12 cellular contexts compared by ENCODE assay signal in genomic region chr5:132073231-132074013, GRCh38. TPM values are rescaled to one million over a fixed set of nuclear protein-coding genes. Genes with fewer than 3 reads are reported as not detected.
DNase-seq lines count a peak whose midpoint lies in the region; ATAC-seq, FAIRE-seq and TF ChIP-seq lines count a peak whose summit lies in the region.
"Had no signal": no experiment of that assay in that cellular context is flagged by ENCODE, and none has a peak within 500 bp of the region (broad histone marks: within the 10 kb centered on the region; RNA-seq: fewer than 3 reads in every experiment).

TSS of gene CSF2 (plus strand) at chr5:132073789. CDS start at chr5:132073824, 35 bp downstream.

- intact Hi-C loops in HCT116 (cut with micrococcal nuclease) (no loop called here), kidney (cut with DNase I) (no loop called here)

- TF ChIP-seq CTCF in HCT116 (IDR thresholded peaks at IDR 0.05 in 2 of 3, conservative IDR thresholded peaks at IDR 0.05 in 1 of 3; ENCODE audit: borderline replicate concordance in 1 of 3, insufficient read depth in 1 of 3, low read depth in 2 of 3, low read length in 2 of 3) (no peak), kidney (IDR thresholded peaks at IDR 0.05; ENCODE audit: borderline replicate concordance, extremely low read depth, insufficient read depth) (no peak)

- TF ChIP-seq RAD21 in HCT116 (IDR thresholded peaks at IDR 0.05; ENCODE audit: low read depth), result no peak

- H2AFZ ChIP-seq in ACC112 (ENCODE audit: low read length, unreplicated experiment) (no peak within 1 kb of the TSS), HCT116 (ENCODE audit: low read depth, low read length, poor library complexity, severe bottlenecking) (peak within 1 kb of the TSS; percentile 9)

- BruUV-seq in HCT116 (replicated peaks; lab: Mats Ljungman, UMichigan), result no TSS peak

- TF ChIP-seq POLR2A in HCT116 (IDR thresholded peaks at IDR 0.05; ENCODE audit: borderline replicate concordance, extremely low read depth, insufficient read depth, insufficient read length), result no peak

- POLR2A ChIA-PET in HCT116 (lab: Charles Lee), result no interaction called here

- H3K9me3 ChIP-seq in HCT116 (ENCODE audit: control insufficient read depth in 1 of 2, insufficient read depth in 1 of 2, low read depth in 1 of 2, low read length in 2 of 2) (no peaks in the 10 kb centered on the region), kidney (ENCODE audit: control insufficient read depth in 1 of 2, low read length in 2 of 2) (no peaks in the 10 kb centered on the region)

- peak within 1 kb of the TSS; percentile 52 for H3K27ac ChIP-seq in ACC112 (ENCODE audit: low read depth, low read length)
- H3K27ac ChIP-seq in HCT116 (ENCODE audit: low read depth, low read length), result no peak within 1 kb of the TSS; the same call in 1 of the 2 replicates
- H3K27ac ChIP-seq in kidney (ENCODE audit: low read depth in 2 of 2, low read length in 2 of 2), result no peak within 1 kb of the TSS

- H3K4me1 ChIP-seq in ACC112 (ENCODE audit: control insufficient read depth, insufficient read depth, low read length, unreplicated experiment) (peaks cover 32% of the 10 kb centered on the region), HCT116 (ENCODE audit: control insufficient read depth in 1 of 2, insufficient read depth in 2 of 2, low read length in 2 of 2) (peaks cover 16 to 29% of the 10 kb centered on the region in 2 experiments), kidney (ENCODE audit: control insufficient read depth in 1 of 2, insufficient read depth in 1 of 2, low read depth in 1 of 2, low read length in 2 of 2) (no peaks in the 10 kb centered on the region)

- no peaks in the 10 kb centered on the region for H4K20me1 ChIP-seq in HCT116 (ENCODE audit: insufficient read depth)

- H3K4me2 ChIP-seq in HCT116 (ENCODE audit: low read length), result peak within 1 kb of the TSS; percentile 62

- H3K79me2 ChIP-seq in ACC112 (ENCODE audit: control insufficient read depth, insufficient read depth, low read length, unreplicated experiment) (no peaks in the 10 kb centered on the region), HCT116 (ENCODE audit: insufficient read depth, low read length) (no peaks in the 10 kb centered on the region)

- ATAC-seq in HCT116 (peak; percentile 30; the same call in 1 of the 2 replicates), GM19397 (IDR thresholded peaks at IDR 0.05; ENCODE audit: unreplicated experiment) (no peak)
- ATAC-seq: naive thymus-derived CD4-positive, alpha-beta T cell had no signal

- H3K4me3 ChIP-seq in ACC112 (ENCODE audit: low read depth, low read length) (no peak within 1 kb of the TSS; the same call in 1 of the 2 replicates), HCT116 (replicated peaks in 1 of 2; ENCODE audit: low read depth in 1 of 2, low read length in 2 of 2) (no peak within 1 kb of the TSS), kidney (ENCODE audit: low read length in 2 of 2) (no peak within 1 kb of the TSS)

- H3K36me3 ChIP-seq in ACC112 (ENCODE audit: insufficient read depth, low read length), result no peaks in the 10 kb centered on the region
- no peaks in the 10 kb centered on the region for H3K36me3 ChIP-seq in HCT116 (ENCODE audit: control insufficient read depth in 1 of 2, insufficient read depth in 2 of 2, low read length in 2 of 2)
- H3K36me3 ChIP-seq in kidney (ENCODE audit: control insufficient read depth in 1 of 2, insufficient read depth in 2 of 2, low read length in 2 of 2), result no peaks in the 10 kb centered on the region

- RAD21 ChIA-PET in HCT116 (lab: Charles Lee; ENCODE audit: low non-redundant PET in 1 of 2, low total read pairs in 2 of 2, uncharacterized antibody in 2 of 2, unreplicated experiment in 2 of 2), result no interaction called here

- FAIRE-seq in kidney (lab: Jason Lieb, UNC), result no peak

- H3K9me2 ChIP-seq in HCT116 (ENCODE audit: insufficient read depth), result no peaks in the 10 kb centered on the region

- DNase-seq in HCT116 (ENCODE audit: low read depth, low spot score), result no peak
- DNase-seq in activated T-cell treated with anti-CD3 and anti-CD28 coated beads, Interleukin-2, amount 50 U/mL, for 48 hours, result peak; percentile 44 to 55
- peak; percentile 58 for DNase-seq in kidney
- DNase-seq in KG1 (lab: John Stamatoyannopoulos, UW), result no peak
- DNase-seq in RKO (ENCODE audit: low spot score), result no peak
- DNase-seq in HUDEP-2 (lab: John Stamatoyannopoulos, UW; ENCODE audit: unreplicated experiment in 76 of 76), result no peak
- DNase-seq: head of caudate nucleus had no signal

- no peaks in the 10 kb centered on the region for H3K27me3 ChIP-seq in ACC112 (ENCODE audit: insufficient read depth, low read length)
- no peaks in the 10 kb centered on the region for H3K27me3 ChIP-seq in HCT116 (ENCODE audit: insufficient read depth, low read length)

- CTCF ChIA-PET in HCT116 (lab: Charles Lee), result interaction anchor here (2.1 kb wide), 1 partner anchor 11 kb away, joined by 7 read pairs; no protein-coding TSS in a partner anchor

- no peak within 1 kb of the TSS for H3K9ac ChIP-seq in HCT116 (ENCODE audit: low read length)
- no peak within 1 kb of the TSS for H3K9ac ChIP-seq in kidney (ENCODE audit: low read length in 2 of 2)

TF ChIP-seq in HCT116, 20 proteins besides CTCF, POLR2A, EP300 and RAD21:
- TF ChIP-seq ATF3 (IDR thresholded peaks at IDR 0.05) (no peak), TCF7L2 (IDR thresholded peaks at IDR 0.05; ENCODE audit: borderline replicate concordance, extremely low read depth, insufficient read depth, insufficient read length) (no peak), CEBPB (IDR thresholded peaks at IDR 0.05; ENCODE audit: low read depth) (no peak), JUND (IDR thresholded peaks at IDR 0.05) (no peak), EZH2phosphoT487 (IDR thresholded peaks at IDR 0.05; ENCODE audit: borderline replicate concordance) (no peak), EZH2 (IDR thresholded peaks at IDR 0.05) (no peak), MAX (IDR thresholded peaks at IDR 0.05) (no peak), ZBTB33 (IDR thresholded peaks at IDR 0.05; ENCODE audit: extremely low read depth, insufficient replicate concordance, low read length) (no peak), FOSL1 (IDR thresholded peaks at IDR 0.05; ENCODE audit: low read depth) (no peak), CBX3 (IDR thresholded peaks at IDR 0.05; ENCODE audit: low read depth) (no peak), POLR2AphosphoS5 (IDR thresholded peaks at IDR 0.05; ENCODE audit: low read depth, low read length) (no peak), ZNF274 (IDR thresholded peaks at IDR 0.05; ENCODE audit: low read depth, low read length) (no peak), SRF (IDR thresholded peaks at IDR 0.05; ENCODE audit: low read depth) (no peak), SIN3A (IDR thresholded peaks at IDR 0.05; ENCODE audit: low read depth) (no peak), SP1 (IDR thresholded peaks at IDR 0.05; ENCODE audit: low read depth) (no peak), EGR1 (IDR thresholded peaks at IDR 0.05; ENCODE audit: low read depth) (no peak), ELF1 (IDR thresholded peaks at IDR 0.05; ENCODE audit: borderline replicate concordance, low read depth) (no peak), YY1 (IDR thresholded peaks at IDR 0.05; ENCODE audit: extremely low read depth, insufficient replicate concordance, low read depth, low read length) (no peak)
TF ChIP-seq in HCT116: peak in this region for 0.

RNA-seq across cellular contexts. Expression of gene CSF2, which starts in this region (rescaled TPM):
- total RNA-seq in HCT116 (2021; ENCODE audit: unreplicated experiment), result 0.30 TPM
- polyA plus RNA-seq in HCT116 (2012), result 0.08 TPM in 1 of 2 replicates, not detected in the other
- total RNA-seq in kidney, result not detected
- polyA plus RNA-seq in kidney (ENCODE audit: insufficient read depth, low read depth, low replicate concordance), result not detected
- total RNA-seq: NCI-H460, temporal lobe had no signal
- polyA plus RNA-seq: naive thymus-derived CD4-positive, alpha-beta T cell had no signal

Comparison
In these comparisons a context has a peak if more than half of its experiments do, and no peak if none do; other contexts are left out.
1. Peak in ATAC-seq and H3K4me2 ChIP-seq in HCT116; RNA of the gene not detected or under 1 TPM.
2. Peak in DNase-seq in kidney; RNA of the gene not detected or under 1 TPM.
3. DNase-seq: peak in activated T-cell treated with anti-CD3 and anti-CD28 coated beads, Interleukin-2, amount 50 U/mL, for 48 hours (2 of 2); none in HCT116 (single experiment), KG1 (single experiment), RKO (single experiment) and HUDEP-2 (0 of 76).